17 cellular contexts compared by ENCODE assay signal in genomic region chr3:1578105-1578833, GRCh38.
"Had no signal": no experiment of that assay in that cellular context is flagged by ENCODE, and none has a peak within 500 bp of the region (broad histone marks: within the 10 kb centered on the region; RNA-seq: fewer than 3 reads in every experiment).

No MANE protein-coding gene starts in this region.

- ATAC-seq: activated T-cell treated with anti-CD3 and anti-CD28 coated beads, Interleukin-2, amount 50 U/mL, for 4 hours; left lobe of liver had no signal

- H3K27me3 Mint-ChIP-seq: activated CD4-positive, alpha-beta memory T cell treated with anti-CD3 and anti-CD28 coated beads for 36 hours; activated naive CD8-positive, alpha-beta T cell treated with anti-CD3 and anti-CD28 coated beads for 36 hours; stimulated activated memory B cell treated with anti-CD40 and anti-IgM and Interleukin-4, amounts not matched to agents 10 μg/mL and 1 μg/mL and 100 μg/mL, for 72 hours had no signal

- H3K27ac Mint-ChIP-seq: activated CD4-positive, alpha-beta memory T cell treated with anti-CD3 and anti-CD28 coated beads for 36 hours; activated naive CD8-positive, alpha-beta T cell treated with anti-CD3 and anti-CD28 coated beads for 36 hours; immature natural killer cell; neural progenitor cell; stimulated activated memory B cell treated with anti-CD40 and anti-IgM and Interleukin-4, amounts not matched to agents 10 μg/mL and 1 μg/mL and 100 μg/mL, for 72 hours had no signal

- H3K4me1 Mint-ChIP-seq: activated naive CD8-positive, alpha-beta T cell treated with anti-CD3 and anti-CD28 coated beads for 36 hours; immature natural killer cell; neural progenitor cell; stimulated activated memory B cell treated with anti-CD40 and anti-IgM and Interleukin-4, amounts not matched to agents 10 μg/mL and 1 μg/mL and 100 μg/mL, for 72 hours had no signal

- H3K9me3 ChIP-seq: colonic mucosa, SJSA1, upper lobe of left lung had no signal

- DNase-seq: activated CD4-positive, alpha-beta memory T cell treated with anti-CD3 and anti-CD28 coated beads for 36 hours; activated gamma-delta T cell; activated naive CD8-positive, alpha-beta T cell treated with anti-CD3 and anti-CD28 coated beads for 36 hours; activated T-cell treated with anti-CD3 and anti-CD28 coated beads, Interleukin-2, amount 50 U/mL, for 4 hours; anterior cingulate cortex; caudate nucleus; colonic mucosa; effector CD8-positive, alpha-beta T cell; immature natural killer cell; posterior cingulate gyrus; spleen; stimulated activated CD4-positive, alpha-beta T cell treated with anti-CD3 and anti-CD28 coated beads, Interleukin-1b, Interleukin-23, amount 100 ng/mL, for 48 hours; upper lobe of left lung had no signal

- H3K27ac ChIP-seq: colonic mucosa, neural progenitor cell, SJSA1, spleen, upper lobe of left lung had no signal

- H3K36me3 ChIP-seq: colonic mucosa, neural progenitor cell, SJSA1, spleen, upper lobe of left lung had no signal

- H3K27me3 ChIP-seq: colonic mucosa, neural progenitor cell, SJSA1, spleen, upper lobe of left lung had no signal

- H3K4me1 ChIP-seq: colonic mucosa, neural progenitor cell, SJSA1, spleen, upper lobe of left lung had no signal

- H3K36me3 Mint-ChIP-seq: activated CD4-positive, alpha-beta memory T cell treated with anti-CD3 and anti-CD28 coated beads for 36 hours; activated naive CD8-positive, alpha-beta T cell treated with anti-CD3 and anti-CD28 coated beads for 36 hours; immature natural killer cell; neural progenitor cell; stimulated activated memory B cell treated with anti-CD40 and anti-IgM and Interleukin-4, amounts not matched to agents 10 μg/mL and 1 μg/mL and 100 μg/mL, for 72 hours had no signal

- H3K4me3 Mint-ChIP-seq: activated CD4-positive, alpha-beta memory T cell treated with anti-CD3 and anti-CD28 coated beads for 36 hours; activated naive CD8-positive, alpha-beta T cell treated with anti-CD3 and anti-CD28 coated beads for 36 hours; activated T-cell treated with anti-CD3 and anti-CD28 coated beads, Interleukin-2, amount 50 U/mL, for 4 hours; immature natural killer cell; neural progenitor cell; stimulated activated memory B cell treated with anti-CD40 and anti-IgM and Interleukin-4, amounts not matched to agents 10 μg/mL and 1 μg/mL and 100 μg/mL, for 72 hours had no signal

- H3K4me3 ChIP-seq: colonic mucosa, neural progenitor cell, SJSA1, spleen, upper lobe of left lung had no signal

- H3K9me3 Mint-ChIP-seq: activated naive CD8-positive, alpha-beta T cell treated with anti-CD3 and anti-CD28 coated beads for 36 hours; activated T-cell treated with anti-CD3 and anti-CD28 coated beads, Interleukin-2, amount 50 U/mL, for 4 hours; neural progenitor cell; stimulated activated memory B cell treated with anti-CD40 and anti-IgM and Interleukin-4, amounts not matched to agents 10 μg/mL and 1 μg/mL and 100 μg/mL, for 72 hours had no signal
